Comparison of ENCODE assay signal across 9 cellular contexts in genomic region chr12:54258286-54258685, GRCh38. TPM values are rescaled to one million over a fixed set of nuclear protein-coding genes. Genes with fewer than 3 reads are reported as not detected.
DNase-seq lines count a peak whose midpoint lies in the region; ATAC-seq and TF ChIP-seq lines count a peak whose summit lies in the region.
"Had no signal": no experiment of that assay in that cellular context is flagged by ENCODE, and none has a peak within 500 bp of the region (broad histone marks: within the 10 kb centered on the region; RNA-seq: fewer than 3 reads in every experiment).

No MANE protein-coding gene starts in this region.

- CTCF ChIA-PET in activated CD4-positive, alpha-beta T cell treated with anti-CD3 and anti-CD28 coated beads for 36 hours (lab: Charles Lee), result interaction anchor here (0.6 to 2.4 kb wide), 13 partner anchors 9 to 229 kb away, joined by 3 to 10 read pairs (median 5); partner anchors contain the start of gene COPZ1

- POLR2A ChIA-PET in activated CD4-positive, alpha-beta T cell treated with anti-CD3 and anti-CD28 coated beads for 36 hours (lab: Charles Lee), result interaction anchor here (1.0 kb wide), 1 partner anchor 12 kb away, joined by 3 read pairs; no protein-coding TSS in a partner anchor

- intact Hi-C loops in activated CD4-positive, alpha-beta T cell treated with anti-CD3 and anti-CD28 coated beads for 36 hours (cut with DNase I, micrococcal nuclease), result loop anchor here in 1 of 2 experiments (2.0 kb wide), 1 partner anchor 21 kb away; no protein-coding TSS in a partner anchor
- intact Hi-C loops in right cardiac atrium (cut with DNase I), result no loop called here

- peaks cover 37% of the 10 kb centered on the region for H3K36me3 Mint-ChIP-seq in activated CD4-positive, alpha-beta T cell treated with anti-CD3 and anti-CD28 coated beads for 36 hours (ENCODE audit: low read depth)
- H3K36me3 Mint-ChIP-seq in activated naive CD8-positive, alpha-beta T cell, result peaks cover 3% of the 10 kb centered on the region

- no peaks in the 10 kb centered on the region for H3K9me3 ChIP-seq in right cardiac atrium (ENCODE audit: control insufficient read depth, low read length)

- H3K27me3 ChIP-seq in right cardiac atrium (ENCODE audit: control insufficient read depth, insufficient read depth), result no peaks in the 10 kb centered on the region

- H3K27me3 Mint-ChIP-seq in activated CD4-positive, alpha-beta T cell treated with anti-CD3 and anti-CD28 coated beads for 36 hours, result no peaks in the 10 kb centered on the region
- H3K27me3 Mint-ChIP-seq in activated naive CD8-positive, alpha-beta T cell, result no peaks in the 10 kb centered on the region

- H3K4me3 ChIP-seq in right cardiac atrium (ENCODE audit: low read length), result peak overlapping the region; percentile 33

- DNase-seq in activated CD4-positive, alpha-beta T cell treated with anti-CD3 and anti-CD28 coated beads for 36 hours, result no peak
- no peak for DNase-seq in activated CD4-positive, alpha-beta T cell treated with anti-CD3 and anti-CD28 coated beads, Interleukin-2, amount 50 U/mL, for 1 hour
- DNase-seq in right cardiac atrium, result no peak
- DNase-seq in substantia nigra (lab: John Stamatoyannopoulos, UW), result peak in 1 of 49 donors; percentile 11
- no peak for DNase-seq in erythroblast (lab: John Stamatoyannopoulos, UW)
- DNase-seq in left lobe of liver (ENCODE audit: low spot score), result no peak

- TF ChIP-seq POLR2A in erythroblast (IDR thresholded peaks at IDR 0.05; ENCODE audit: low read length), result no peak

- peak overlapping the region; percentile 51 for H3K27ac Mint-ChIP-seq in activated CD4-positive, alpha-beta T cell treated with anti-CD3 and anti-CD28 coated beads for 36 hours
- no peak overlapping the region for H3K27ac Mint-ChIP-seq in activated naive CD8-positive, alpha-beta T cell

- peaks cover 34% of the 10 kb centered on the region for H3K4me1 Mint-ChIP-seq in activated CD4-positive, alpha-beta T cell treated with anti-CD3 and anti-CD28 coated beads for 36 hours
- peaks cover 32% of the 10 kb centered on the region for H3K4me1 Mint-ChIP-seq in activated naive CD8-positive, alpha-beta T cell (ENCODE audit: low read depth)

- no peak overlapping the region for H3K27ac ChIP-seq in right cardiac atrium (ENCODE audit: low read length)
- H3K27ac ChIP-seq in substantia nigra (ENCODE audit: low read depth, low read length, poor library complexity, severe bottlenecking), result peak overlapping the region; percentile 73
- H3K27ac ChIP-seq: C4-2B had no signal

- H3K4me1 ChIP-seq in right cardiac atrium (ENCODE audit: control insufficient read depth, insufficient read depth, low read length), result no peaks in the 10 kb centered on the region

- no peaks in the 10 kb centered on the region for H3K9me3 Mint-ChIP-seq in activated CD4-positive, alpha-beta T cell treated with anti-CD3 and anti-CD28 coated beads for 36 hours (ENCODE audit: low read depth)
- no peaks in the 10 kb centered on the region for H3K9me3 Mint-ChIP-seq in activated naive CD8-positive, alpha-beta T cell (ENCODE audit: low read depth)

- no peak overlapping the region for H3K4me3 Mint-ChIP-seq in activated CD4-positive, alpha-beta T cell treated with anti-CD3 and anti-CD28 coated beads for 36 hours
- peak overlapping the region; percentile 42 for H3K4me3 Mint-ChIP-seq in activated naive CD8-positive, alpha-beta T cell

- no peak for ATAC-seq in activated CD4-positive, alpha-beta T cell treated with anti-CD3 and anti-CD28 coated beads for 36 hours
- ATAC-seq in right cardiac atrium, result no peak
- ATAC-seq in GM19023 (IDR thresholded peaks at IDR 0.05; ENCODE audit: unreplicated experiment), result no peak
- no peak for ATAC-seq in left lobe of liver

RNA-seq across cellular contexts. Expression of gene CBX5, which starts 21.6 kb away (rescaled TPM):
- total RNA-seq in activated CD4-positive, alpha-beta T cell treated with anti-CD3 and anti-CD28 coated beads for 36 hours, result 100 to 1,000 TPM; 140 to 146 TPM
- total RNA-seq in right cardiac atrium, result 10 to 100 TPM; 55.1 to 68.2 (median 57.1) TPM
- 23.0 TPM for polyA plus RNA-seq in right cardiac atrium
- total RNA-seq in left lobe of liver, result 21.9 TPM

RNA-seq across cellular contexts. Expression of gene HNRNPA1, which starts 22.2 kb away (rescaled TPM):
- 1,000 to 10,000 TPM; 1,642 to 2,308 TPM for total RNA-seq in activated CD4-positive, alpha-beta T cell treated with anti-CD3 and anti-CD28 coated beads for 36 hours
- 100 to 1,000 TPM; 425 to 572 (median 530) TPM for total RNA-seq in right cardiac atrium
- polyA plus RNA-seq in right cardiac atrium, result 405 TPM
- total RNA-seq in left lobe of liver, result 144 TPM

RNA-seq across cellular contexts. Expression of gene NFE2, which starts 42.5 kb away (rescaled TPM):
- total RNA-seq in activated CD4-positive, alpha-beta T cell treated with anti-CD3 and anti-CD28 coated beads for 36 hours, result not detected
- total RNA-seq in right cardiac atrium (under 1 TPM; 0.28 to 0.97 (median 0.37) TPM), left lobe of liver (0.68 TPM)
- polyA plus RNA-seq in right cardiac atrium, result 0.32 TPM
